8 cellular contexts compared by ENCODE assay signal in genomic region chr17:16352303-16352837, GRCh38. TPM values are rescaled to one million over a fixed set of nuclear protein-coding genes. Genes with fewer than 3 reads are reported as not detected.
A peak's percentile ranks its signal among the peaks of the same experiment; 100 is the strongest.
DNase-seq lines count a peak whose midpoint lies in the region; ATAC-seq and TF ChIP-seq lines count a peak whose summit lies in the region.

No MANE protein-coding gene starts in this region.

- peak overlapping the region; percentile 67 for H3K4me3 ChIP-seq in mucosa of descending colon

- ATAC-seq in mucosa of descending colon = peak; percentile 68

- peak overlapping the region; percentile 91 for H3K4me3 Mint-ChIP-seq in endothelial cell (ENCODE audit: unreplicated experiment)
- peak overlapping the region; percentile 98 for H3K4me3 Mint-ChIP-seq in stimulated activated naive CD8-positive, alpha-beta T cell treated with anti-CD3 and anti-CD28 coated beads, Interleukin-15, Interleukin-2, amounts not matched to agents 100 ng/mL and 50 ng/mL, for 24 hours

- peak overlapping the region; percentile 52 for H3K27ac Mint-ChIP-seq in endothelial cell (ENCODE audit: unreplicated experiment)
- H3K27ac Mint-ChIP-seq in stimulated activated naive CD8-positive, alpha-beta T cell treated with anti-CD3 and anti-CD28 coated beads, Interleukin-15, Interleukin-2, amounts not matched to agents 100 ng/mL and 50 ng/mL, for 24 hours = peak overlapping the region; percentile 95

- no peaks in the 10 kb centered on the region for H3K9me3 Mint-ChIP-seq in endothelial cell (ENCODE audit: unreplicated experiment)
- H3K9me3 Mint-ChIP-seq in stimulated activated naive CD8-positive, alpha-beta T cell treated with anti-CD3 and anti-CD28 coated beads, Interleukin-15, Interleukin-2, amounts not matched to agents 100 ng/mL and 50 ng/mL, for 24 hours = no peaks in the 10 kb centered on the region

- peaks cover 9% of the 10 kb centered on the region for H3K4me1 ChIP-seq in mucosa of descending colon (ENCODE audit: low read depth)

- no peaks in the 10 kb centered on the region for H3K9me3 ChIP-seq in mucosa of descending colon

- H3K4me1 Mint-ChIP-seq in endothelial cell (ENCODE audit: unreplicated experiment) = peaks cover 13% of the 10 kb centered on the region
- H3K4me1 Mint-ChIP-seq in stimulated activated naive CD8-positive, alpha-beta T cell treated with anti-CD3 and anti-CD28 coated beads, Interleukin-15, Interleukin-2, amounts not matched to agents 100 ng/mL and 50 ng/mL, for 24 hours (ENCODE audit: low read depth) = peaks cover 27% of the 10 kb centered on the region

- H3K36me3 ChIP-seq in mucosa of descending colon (ENCODE audit: low read depth) = no peaks in the 10 kb centered on the region

- H3K36me3 Mint-ChIP-seq in endothelial cell (ENCODE audit: low read depth, unreplicated experiment) = no peaks in the 10 kb centered on the region
- H3K36me3 Mint-ChIP-seq in stimulated activated naive CD8-positive, alpha-beta T cell treated with anti-CD3 and anti-CD28 coated beads, Interleukin-15, Interleukin-2, amounts not matched to agents 100 ng/mL and 50 ng/mL, for 24 hours (ENCODE audit: low read depth) = peaks cover 29% of the 10 kb centered on the region

- H3K27me3 Mint-ChIP-seq in endothelial cell (ENCODE audit: unreplicated experiment) = peaks cover 15% of the 10 kb centered on the region
- H3K27me3 Mint-ChIP-seq in stimulated activated naive CD8-positive, alpha-beta T cell treated with anti-CD3 and anti-CD28 coated beads, Interleukin-15, Interleukin-2, amounts not matched to agents 100 ng/mL and 50 ng/mL, for 24 hours = no peaks in the 10 kb centered on the region

- TF ChIP-seq CTCF in endothelial cell (IDR thresholded peaks at IDR 0.05; ENCODE audit: unreplicated experiment) = no peak
- TF ChIP-seq CTCF in mucosa of descending colon (IDR thresholded peaks at IDR 0.05) = no peak

- intact Hi-C loops in mucosa of descending colon (cut with DNase I, micrococcal nuclease) = no loop called here

- DNase-seq in NCI-H1417 (lab: John Stamatoyannopoulos, UW) (peak; percentile 56 to 88 (median 83)), NCI-H1417 treated with DMSO at 0.1 percent for 48 hours (lab: John Stamatoyannopoulos, UW) (no peak), NCI-H2227 (lab: John Stamatoyannopoulos, UW; ENCODE audit: unreplicated experiment) (peak; percentile 79), endothelial cell (ENCODE audit: low spot score) (peak; percentile 49), mucosa of descending colon (peak; percentile 56 to 63 (median 63))
- peak in 2 of 3 experiments; percentile 9 to 13 for DNase-seq in activated CD8-positive, alpha-beta memory T cell treated with anti-CD3 and anti-CD28 coated beads for 48 hours (ENCODE audit: low read depth in 2 of 3, low spot score in 2 of 3)
- no peak for DNase-seq in effector CD8-positive, alpha-beta T cell (lab: John Stamatoyannopoulos, UW)

RNA-seq across cellular contexts. Expression of gene CENPV, which starts 0.9 kb away (rescaled TPM):
- 11.4 TPM for total RNA-seq in endothelial cell (ENCODE audit: unreplicated experiment)
- 10 to 100 TPM; 26.9 to 91.5 (median 50.1) TPM for total RNA-seq in mucosa of descending colon

RNA-seq across cellular contexts. Expression of gene UBB, which starts 28.5 kb away (rescaled TPM):
- total RNA-seq in endothelial cell (ENCODE audit: unreplicated experiment) (2,050 TPM), mucosa of descending colon (1,000 to 10,000 TPM; 1,560 to 1,757 (median 1,606) TPM)

Comparison
In these comparisons a context has a peak if more than half of its experiments do, and no peak if none do; other contexts are left out.
1. DNase-seq: peak in NCI-H1417 (3 of 3), NCI-H2227 (single experiment), activated CD8-positive, alpha-beta memory T cell treated with anti-CD3 and anti-CD28 coated beads for 48 hours (2 of 3), endothelial cell (single experiment) and mucosa of descending colon (3 of 3); none in NCI-H1417 treated with DMSO at 0.1 percent for 48 hours (single experiment) and effector CD8-positive, alpha-beta T cell (single experiment).